ENCODE assay signal across 8 cellular contexts in the genomic region with DNA sequence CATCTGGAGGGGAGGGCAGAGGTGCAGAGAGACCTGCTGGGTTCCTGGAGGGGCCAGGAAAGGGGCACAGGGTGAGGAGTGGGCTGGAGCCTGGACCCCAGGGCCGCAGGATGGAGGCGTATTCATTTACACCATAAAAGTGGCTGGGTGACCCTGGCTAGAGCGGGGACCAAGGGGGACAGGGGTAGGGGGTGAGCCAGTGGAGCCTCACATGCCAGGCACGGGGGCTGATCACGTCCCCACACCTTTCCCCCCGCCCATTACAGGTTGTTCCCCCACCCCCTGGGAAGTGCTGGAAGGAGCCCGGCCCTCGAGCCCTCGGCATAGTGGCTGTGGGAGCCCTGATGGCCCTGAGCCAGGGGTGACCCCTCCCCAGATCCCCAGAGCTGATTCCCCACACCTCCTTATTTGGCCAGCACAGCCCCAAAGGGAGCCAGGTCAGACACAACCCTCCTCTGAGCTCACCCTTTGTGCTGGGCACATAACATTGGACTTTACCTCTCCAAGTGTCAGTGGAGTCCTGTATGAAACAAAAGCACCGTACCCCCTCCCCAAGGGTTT. TPM values are rescaled to one million over a fixed set of nuclear protein-coding genes. Genes with fewer than 3 reads are reported as not detected.
DNase-seq lines count a peak whose midpoint lies in the region; ATAC-seq and TF ChIP-seq lines count a peak whose summit lies in the region.

No MANE protein-coding gene starts in this region.

- no peaks in the 10 kb centered on the region for H3K27me3 Mint-ChIP-seq in naive B cell

- peak overlapping the region; percentile 94 for H3K4me2 ChIP-seq in BLaER1

- H3K27ac Mint-ChIP-seq in naive B cell, result peak overlapping the region; percentile 90 to 96 (median 94)

- peaks cover 44% of the 10 kb centered on the region for H3K36me3 ChIP-seq in BLaER1

- H3K4me3 Mint-ChIP-seq in naive B cell, result peak overlapping the region; percentile 84 to 94 (median 92)

- peaks cover 40% of the 10 kb centered on the region for H4K20me1 ChIP-seq in BLaER1

- peak; percentile 1 for ATAC-seq in HG03066 (IDR thresholded peaks at IDR 0.05; ENCODE audit: low read depth, unreplicated experiment)
- ATAC-seq in naive B cell (ENCODE audit: low read depth in 2 of 2), result peak in 1 of 2 donors; percentile 3
- ATAC-seq in HG02970 (IDR thresholded peaks at IDR 0.05; ENCODE audit: low FRiP score, unreplicated experiment), result no peak

- TF ChIP-seq CTCF in cardiac fibroblast (IDR thresholded peaks at IDR 0.05; ENCODE audit: low read depth, low read length), result no peak

- H3K4me1 ChIP-seq in BLaER1, result peaks cover 89% of the 10 kb centered on the region

- H3K36me3 Mint-ChIP-seq in naive B cell, result no peaks in the 10 kb centered on the region

- H3K27ac ChIP-seq in BLaER1, result peak overlapping the region; percentile 90

- peaks cover 27 to 37% (median 35%) of the 10 kb centered on the region in 3 donors for H3K4me1 Mint-ChIP-seq in naive B cell

- H3K9me3 ChIP-seq in BLaER1, result no peaks in the 10 kb centered on the region

- peak overlapping the region; percentile 79 for H3K9ac ChIP-seq in BLaER1

- no peaks in the 10 kb centered on the region for H3K9me3 Mint-ChIP-seq in naive B cell

- no peaks in the 10 kb centered on the region for H3K27me3 ChIP-seq in BLaER1

- peak overlapping the region; percentile 76 for H3K4me3 ChIP-seq in BLaER1
- H3K4me3 ChIP-seq in cardiac fibroblast (replicated peaks in 1 of 2; ENCODE audit: low read depth in 2 of 2, low read length in 2 of 2), result peak overlapping the region; percentile 77 to 80

- DNase-seq in cardiac fibroblast (ENCODE audit: low read depth in 2 of 2) (no peak), naive B cell (no peak), DMS153 (lab: John Stamatoyannopoulos, UW) (no peak), NCI-H1930 (lab: John Stamatoyannopoulos, UW) (no peak)
- no peak for DNase-seq in stimulated activated CD4-positive, alpha-beta T cell treated with anti-CD3 and anti-CD28 coated beads, Interleukin-1b, Interleukin-23, amount 100 ng/mL, for 48 hours

RNA-seq across cellular contexts. Expression of a gene that starts 0.8 kb away (rescaled TPM):
- 10 to 100 TPM; 16.4 to 44.9 (median 26.6) TPM for polyA plus RNA-seq in naive B cell (ENCODE audit: low read depth in 6 of 6)

RNA-seq across cellular contexts. Expression of a gene that starts 9.1 kb away (rescaled TPM):
- polyA plus RNA-seq in naive B cell (ENCODE audit: low read depth in 6 of 6), result 100 to 1,000 TPM; 110 to 130 (median 119) TPM

RNA-seq across cellular contexts. Expression of a gene that starts 29.5 kb away (rescaled TPM):
- polyA plus RNA-seq in naive B cell (ENCODE audit: low read depth in 6 of 6), result under 1 TPM in 5 of 6 donors, not detected in 1; 0.33 to 0.94 (median 0.67) TPM

RNA-seq across cellular contexts. Expression of a gene that starts 35.7 kb away (rescaled TPM):
- polyA plus RNA-seq in naive B cell (ENCODE audit: low read depth in 6 of 6), result 100 to 1,000 TPM in 3 of 6 donors, 10 to 100 TPM in 3; 93.5 to 149 (median 103) TPM
